1 cellular context compared by ENCODE assay signal in the genomic region with DNA sequence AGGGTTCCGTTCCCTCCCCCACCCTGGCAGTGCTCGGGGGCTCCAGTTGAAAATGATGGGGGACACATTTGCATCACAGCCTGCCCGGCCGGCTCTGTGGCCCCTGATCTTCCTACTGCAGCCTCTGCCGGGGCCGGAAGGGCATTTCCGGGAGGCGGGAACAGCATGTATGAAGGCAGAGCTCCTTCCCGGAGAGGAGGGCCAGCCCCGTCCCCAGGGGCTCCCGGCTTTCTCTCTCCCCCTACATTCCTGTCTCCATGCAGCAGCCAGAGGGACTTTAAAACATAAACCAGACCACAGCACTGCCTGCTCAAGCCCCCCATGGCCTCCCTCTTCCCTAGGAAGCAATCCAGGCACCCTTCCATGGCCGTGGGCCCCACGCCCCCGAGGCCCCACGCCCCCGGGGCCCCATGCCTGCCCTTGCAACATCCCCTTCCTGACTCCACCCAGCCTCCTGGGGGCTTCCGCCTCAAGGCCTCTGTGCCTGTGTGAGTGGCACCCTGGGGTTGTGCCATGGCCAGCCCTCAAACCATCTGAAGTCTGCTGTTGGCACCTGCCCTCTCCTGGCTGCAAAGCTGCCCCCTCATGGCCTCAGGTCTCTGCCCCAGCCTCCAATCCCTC.
TF ChIP-seq lines count a peak whose summit lies in the region.

No MANE protein-coding gene starts in this region.

TF ChIP-seq in IMR-90, 13 proteins besides CTCF, POLR2A, EP300 and RAD21 (continued from another document):
- TF ChIP-seq CHD1 (IDR thresholded peaks at IDR 0.05; ENCODE audit: low read depth, low read length): no peak
- TF ChIP-seq FOS (IDR thresholded peaks at IDR 0.05; ENCODE audit: low read depth, low read length): no peak
- TF ChIP-seq CEBPB (IDR thresholded peaks at IDR 0.05; ENCODE audit: low read depth, low read length): no peak
- no peak for TF ChIP-seq NFE2L2 (IDR thresholded peaks at IDR 0.05; ENCODE audit: low read depth, low read length)
- no peak for TF ChIP-seq RFX5 (IDR thresholded peaks at IDR 0.05; ENCODE audit: low read depth, low read length)
- TF ChIP-seq, protein P1, sequence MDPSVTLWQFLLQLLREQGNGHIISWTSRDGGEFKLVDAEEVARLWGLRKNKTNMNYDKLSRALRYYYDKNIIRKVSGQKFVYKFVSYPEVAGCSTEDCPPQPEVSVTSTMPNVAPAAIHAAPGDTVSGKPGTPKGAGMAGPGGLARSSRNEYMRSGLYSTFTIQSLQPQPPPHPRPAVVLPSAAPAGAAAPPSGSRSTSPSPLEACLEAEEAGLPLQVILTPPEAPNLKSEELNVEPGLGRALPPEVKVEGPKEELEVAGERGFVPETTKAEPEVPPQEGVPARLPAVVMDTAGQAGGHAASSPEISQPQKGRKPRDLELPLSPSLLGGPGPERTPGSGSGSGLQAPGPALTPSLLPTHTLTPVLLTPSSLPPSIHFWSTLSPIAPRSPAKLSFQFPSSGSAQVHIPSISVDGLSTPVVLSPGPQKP (IDR thresholded peaks at IDR 0.05; ENCODE audit: borderline replicate concordance, low read depth, low read length): no peak
- TF ChIP-seq, protein P2, sequence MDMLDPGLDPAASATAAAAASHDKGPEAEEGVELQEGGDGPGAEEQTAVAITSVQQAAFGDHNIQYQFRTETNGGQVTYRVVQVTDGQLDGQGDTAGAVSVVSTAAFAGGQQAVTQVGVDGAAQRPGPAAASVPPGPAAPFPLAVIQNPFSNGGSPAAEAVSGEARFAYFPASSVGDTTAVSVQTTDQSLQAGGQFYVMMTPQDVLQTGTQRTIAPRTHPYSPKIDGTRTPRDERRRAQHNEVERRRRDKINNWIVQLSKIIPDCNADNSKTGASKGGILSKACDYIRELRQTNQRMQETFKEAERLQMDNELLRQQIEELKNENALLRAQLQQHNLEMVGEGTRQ (IDR thresholded peaks at IDR 0.05; ENCODE audit: low read depth, low read length): no peak
